ENCODE assay signal across 12 cellular contexts in genomic region chr15:60079210-60079609, GRCh38.
DNase-seq lines count a peak whose midpoint lies in the region; ATAC-seq and TF ChIP-seq lines count a peak whose summit lies in the region.
"Had no signal": no experiment of that assay in that cellular context is flagged by ENCODE, and none has a peak within 500 bp of the region (broad histone marks: within the 10 kb centered on the region; RNA-seq: fewer than 3 reads in every experiment).

No MANE protein-coding gene starts in this region.

- no peaks in the 10 kb centered on the region for H3K9me3 ChIP-seq in OCI-LY1 (ENCODE audit: low read length)
- no peaks in the 10 kb centered on the region for H3K9me3 ChIP-seq in osteoblast (ENCODE audit: low read depth, low read length)

- DNase-seq in DMS53 (lab: John Stamatoyannopoulos, UW) (peak; percentile 28), DMS53 treated with DMSO at 0.1 percent for 48 hours (lab: John Stamatoyannopoulos, UW; ENCODE audit: unreplicated experiment) (no peak), endothelial cell (ENCODE audit: low spot score) (peak; percentile 11), osteoblast (ENCODE audit: insufficient read length, low spot score, missing footprints) (no peak), NCI-H2171 treated with DMSO at 0.1 percent for 48 hours (lab: John Stamatoyannopoulos, UW) (no peak)
- DNase-seq in naive thymus-derived CD8-positive, alpha-beta T cell, result no peak
- DNase-seq: activated CD8-positive, alpha-beta T cell treated with anti-CD3 and anti-CD28 coated beads, Interleukin-2, amount 10 ng/mL, durations not matched to agents 7 days and 5 days; effector memory CD8-positive, alpha-beta T cell; stimulated activated CD4-positive, alpha-beta T cell treated with anti-CD3 and anti-CD28 coated beads, Interleukin-2, amount 100 ng/mL, for 48 hours had no signal

- no peak overlapping the region for H3K9ac ChIP-seq in OCI-LY1 (ENCODE audit: low read length)

- TF ChIP-seq CTCF in OCI-LY1 (IDR thresholded peaks at IDR 0.05; ENCODE audit: low read length), result 0 out of 2 replicates have a peak, but pooled peaks have one; percentile 6
- peak; percentile 67 for TF ChIP-seq CTCF in endothelial cell (IDR thresholded peaks at IDR 0.05; ENCODE audit: unreplicated experiment)
- peak; percentile 43 for TF ChIP-seq CTCF in osteoblast (IDR thresholded peaks at IDR 0.05; ENCODE audit: extremely low read depth, low read depth, low read length)

- H3K9me3 Mint-ChIP-seq in endothelial cell (ENCODE audit: unreplicated experiment), result no peaks in the 10 kb centered on the region
- H3K9me3 Mint-ChIP-seq in naive thymus-derived CD8-positive, alpha-beta T cell, result no peaks in the 10 kb centered on the region
- H3K9me3 Mint-ChIP-seq: effector memory CD8-positive, alpha-beta T cell had no signal

- POLR2A ChIA-PET in naive thymus-derived CD8-positive, alpha-beta T cell (lab: Charles Lee), result no interaction called here

- H3K9me2 ChIP-seq in OCI-LY1 (ENCODE audit: low read depth, low read length), result no peaks in the 10 kb centered on the region

- H3K27ac Mint-ChIP-seq in endothelial cell (ENCODE audit: unreplicated experiment), result no peak overlapping the region
- H3K27ac Mint-ChIP-seq in naive thymus-derived CD8-positive, alpha-beta T cell, result no peak overlapping the region
- H3K27ac Mint-ChIP-seq: activated CD8-positive, alpha-beta T cell treated with anti-CD3 and anti-CD28 coated beads, Interleukin-2, amount 10 ng/mL, durations not matched to agents 7 days and 5 days; effector memory CD8-positive, alpha-beta T cell had no signal

- no peak overlapping the region for H3K4me3 ChIP-seq in OCI-LY1 (ENCODE audit: low read depth, low read length, poor library complexity, severe bottlenecking)
- H3K4me3 ChIP-seq in osteoblast (ENCODE audit: insufficient read depth, low read length), result no peak overlapping the region

- H3K27me3 ChIP-seq in OCI-LY1 (ENCODE audit: insufficient read depth, low read length) (peaks cover 6% of the 10 kb centered on the region; the same call in 1 of the 2 replicates), osteoblast (ENCODE audit: insufficient read depth, low read length) (peaks cover 2% of the 10 kb centered on the region)

- H3K79me2 ChIP-seq in OCI-LY1 (ENCODE audit: insufficient read depth, low read length) (no peaks in the 10 kb centered on the region), osteoblast (ENCODE audit: insufficient read depth, low read length) (no peaks in the 10 kb centered on the region)

- H3K27ac ChIP-seq in OCI-LY1 (ENCODE audit: low read depth, low read length, poor library complexity, severe bottlenecking) (no peak overlapping the region), osteoblast (ENCODE audit: low read depth, low read length) (no peak overlapping the region)
- H3K27ac ChIP-seq: 22Rv1 had no signal

- H2AFZ ChIP-seq in OCI-LY1 (ENCODE audit: low read length) (no peak overlapping the region), osteoblast (ENCODE audit: low read length) (no peak overlapping the region)

- no peaks in the 10 kb centered on the region for H3K36me3 Mint-ChIP-seq in endothelial cell (ENCODE audit: low read depth, unreplicated experiment)
- no peaks in the 10 kb centered on the region for H3K36me3 Mint-ChIP-seq in naive thymus-derived CD8-positive, alpha-beta T cell

- H3K27me3 Mint-ChIP-seq in endothelial cell (ENCODE audit: unreplicated experiment), result no peaks in the 10 kb centered on the region
- peaks cover 0 to 3% (median 0%) of the 10 kb centered on the region in 5 donors for H3K27me3 Mint-ChIP-seq in naive thymus-derived CD8-positive, alpha-beta T cell

- ATAC-seq in naive thymus-derived CD8-positive, alpha-beta T cell, result no peak
- no peak for ATAC-seq in HG03159 (IDR thresholded peaks at IDR 0.05; ENCODE audit: unreplicated experiment)
- ATAC-seq: activated CD8-positive, alpha-beta T cell treated with anti-CD3 and anti-CD28 coated beads, Interleukin-2, amount 10 ng/mL, durations not matched to agents 7 days and 5 days; effector memory CD8-positive, alpha-beta T cell had no signal

- no peaks in the 10 kb centered on the region for H3F3A ChIP-seq in OCI-LY1 (ENCODE audit: insufficient read depth, low read length)

- no peak overlapping the region for H3K4me3 Mint-ChIP-seq in endothelial cell (ENCODE audit: unreplicated experiment)
- H3K4me3 Mint-ChIP-seq in naive thymus-derived CD8-positive, alpha-beta T cell, result no peak overlapping the region
- H3K4me3 Mint-ChIP-seq: activated CD8-positive, alpha-beta T cell treated with anti-CD3 and anti-CD28 coated beads, Interleukin-2, amount 10 ng/mL, durations not matched to agents 7 days and 5 days; effector memory CD8-positive, alpha-beta T cell had no signal

- H3K4me1 ChIP-seq in OCI-LY1 (ENCODE audit: insufficient read depth, low read length, severe bottlenecking) (no peaks in the 10 kb centered on the region), osteoblast (ENCODE audit: insufficient read depth, low read length) (peaks cover 10% of the 10 kb centered on the region)

- H4K20me1 ChIP-seq in OCI-LY1 (ENCODE audit: insufficient read depth, low read length) (no peaks in the 10 kb centered on the region), osteoblast (ENCODE audit: insufficient read depth, low read length) (no peaks in the 10 kb centered on the region)

- H3K4me2 ChIP-seq in OCI-LY1 (ENCODE audit: low read length) (no peak overlapping the region), osteoblast (ENCODE audit: insufficient read depth, low read length) (no peak overlapping the region)

- H3K4me1 Mint-ChIP-seq in endothelial cell (ENCODE audit: unreplicated experiment), result peaks cover 22% of the 10 kb centered on the region
- peaks cover 13 to 25% (median 19%) of the 10 kb centered on the region in 4 donors for H3K4me1 Mint-ChIP-seq in naive thymus-derived CD8-positive, alpha-beta T cell

- H3K36me3 ChIP-seq in OCI-LY1 (ENCODE audit: insufficient read depth, low read length), result no peaks in the 10 kb centered on the region
- H3K36me3 ChIP-seq in osteoblast (ENCODE audit: insufficient read depth, low read length), result no peaks in the 10 kb centered on the region

Comparison
In these comparisons a context has a peak if more than half of its experiments do, and no peak if none do; other contexts are left out.
1. DNase-seq: peak in DMS53 (single experiment) and endothelial cell (single experiment); none in DMS53 treated with DMSO at 0.1 percent for 48 hours (single experiment), osteoblast (single experiment), NCI-H2171 treated with DMSO at 0.1 percent for 48 hours (single experiment) and naive thymus-derived CD8-positive, alpha-beta T cell (0 of 10).
2. CTCF ChIP-seq: peak in every context shown above with its lines; median percentile 67 in endothelial cell; 43 in osteoblast; 6 in OCI-LY1.